Comparison of ENCODE assay signal across 22 cellular contexts in the genomic region with DNA sequence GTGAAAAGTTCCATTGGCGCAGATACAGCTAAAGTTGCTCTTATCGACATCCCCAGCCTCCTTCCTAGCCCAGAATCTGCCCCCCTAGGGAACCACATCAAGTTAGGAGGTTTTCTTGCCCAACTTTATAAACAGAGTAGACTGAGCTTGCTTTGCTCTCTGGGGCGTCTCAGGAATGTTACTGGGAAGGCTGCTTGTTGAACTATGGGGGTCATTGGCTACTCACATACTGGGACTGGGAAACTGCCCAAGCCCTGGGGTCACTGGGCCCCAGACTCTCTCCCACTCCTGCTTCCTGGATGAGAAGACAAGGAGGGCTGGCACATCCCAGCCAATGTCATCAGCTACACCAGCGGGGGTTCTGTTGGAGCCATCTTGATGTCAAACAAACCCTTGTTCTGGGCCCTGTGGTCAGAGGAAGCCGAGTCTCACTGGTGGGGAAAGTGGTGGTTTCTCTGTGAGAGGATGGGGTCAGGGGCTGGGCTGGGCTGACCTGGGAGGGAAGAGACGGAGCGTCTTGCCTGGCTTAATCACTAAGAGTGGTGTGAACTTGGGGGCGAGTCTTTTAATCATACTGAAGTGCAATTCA. TPM values are rescaled to one million over a fixed set of nuclear protein-coding genes. Genes with fewer than 3 reads are reported as not detected.
DNase-seq lines count a peak whose midpoint lies in the region; ATAC-seq and TF ChIP-seq lines count a peak whose summit lies in the region.
"Had no signal": no experiment of that assay in that cellular context is flagged by ENCODE, and none has a peak within 500 bp of the region (broad histone marks: within the 10 kb centered on the region; RNA-seq: fewer than 3 reads in every experiment).

No MANE protein-coding gene starts in this region.

- H2AK5ac ChIP-seq in neuronal stem cell (ENCODE audit: low read depth, low read length), result no peak overlapping the region

- no peak overlapping the region for H4K8ac ChIP-seq in neuronal stem cell (ENCODE audit: low read depth, low read length)

- H3K23ac ChIP-seq in neuronal stem cell (ENCODE audit: low read depth, low read length, poor library complexity), result no peak overlapping the region

- DNase-seq in Right ventricle myocardium inferior (ENCODE audit: missing footprints), result no peak
- no peak for DNase-seq in left ventricle myocardium inferior
- DNase-seq in right cardiac atrium, result peak; percentile 62 to 88 (median 75)
- no peak for DNase-seq in neuronal stem cell (ENCODE audit: low spot score)
- DNase-seq in aorta, result no peak
- DNase-seq in islet precursor cell, result no peak
- DNase-seq in NCI-H2196 (lab: John Stamatoyannopoulos, UW; ENCODE audit: unreplicated experiment), result no peak
- DNase-seq: ACHN; CD4-positive, alpha-beta T cell; DMS 273 treated with DMSO at 0.1 percent for 48 hours; DMS79 treated with DMSO at 0.1 percent for 48 hours; NCI-H1105; NCI-H345; NCI-H524 treated with DMSO at 0.1 percent for 48 hours; OCI-M1 had no signal

- no peak overlapping the region for H2BK120ac ChIP-seq in neuronal stem cell (ENCODE audit: low read depth, low read length)

- no peak overlapping the region for H2AFZ ChIP-seq in neuronal stem cell (ENCODE audit: low read length)

- no peak overlapping the region for H3K4ac ChIP-seq in neuronal stem cell (ENCODE audit: low read length)

- no peak overlapping the region for H3K9ac ChIP-seq in neuronal stem cell (ENCODE audit: low read depth, low read length, poor library complexity)
- H3K9ac ChIP-seq: BLaER1 had no signal

- H3K14ac ChIP-seq in neuronal stem cell (ENCODE audit: low read length), result no peak overlapping the region

- H3K4me2 ChIP-seq in neuronal stem cell (ENCODE audit: insufficient read depth, low read length, poor library complexity, severe bottlenecking), result no peak overlapping the region
- H3K4me2 ChIP-seq: BLaER1 had no signal

- peak overlapping the region; percentile 76 for H3K18ac ChIP-seq in neuronal stem cell (ENCODE audit: low read length)

- WGBS in right cardiac atrium, result 42% methylated on average over 8 of the region's 8 CpGs
- no CpG with 5 or more reads among the region's 8 CpGs for WGBS in neuronal stem cell (ENCODE audit: extremely low coverage in 2 of 2, insufficient read length in 2 of 2, insufficient replicate concordance in 1 of 2), 2 donors
- WGBS in aorta, 2 donors, result 54 to 64% methylated on average over 8 of the region's 8 CpGs

- H3K4me1 ChIP-seq in left ventricle myocardium inferior (no peaks in the 10 kb centered on the region), right cardiac atrium (ENCODE audit: control insufficient read depth, insufficient read depth, low read length) (no peaks in the 10 kb centered on the region), neuronal stem cell (ENCODE audit: control insufficient read depth in 2 of 2, insufficient read depth in 1 of 2, low read depth in 1 of 2, low read length in 2 of 2) (no peaks in the 10 kb centered on the region), aorta (ENCODE audit: control insufficient read depth in 1 of 2, insufficient read depth in 2 of 2, low read length in 2 of 2) (no peaks in the 10 kb centered on the region)
- H3K4me1 ChIP-seq: BLaER1 had no signal

- H4K91ac ChIP-seq in neuronal stem cell (ENCODE audit: low read depth, low read length, poor library complexity), result no peak overlapping the region

- H3K79me1 ChIP-seq in neuronal stem cell (ENCODE audit: low read depth, low read length), result peaks cover 2% of the 10 kb centered on the region

- H3K27ac ChIP-seq in left ventricle myocardium inferior (replicated peaks) (no peak overlapping the region), right cardiac atrium (ENCODE audit: low read length) (peak overlapping the region; percentile 8), neuronal stem cell (replicated peaks; ENCODE audit: low read length) (no peak overlapping the region), aorta (ENCODE audit: low read depth in 1 of 2, low read length in 2 of 2) (no peak overlapping the region)
- H3K27ac ChIP-seq: 22Rv1, BLaER1 had no signal

- ATAC-seq in Right ventricle myocardium inferior (peak; percentile 48), right cardiac atrium (peak; percentile 66 to 90), aorta (ENCODE audit: low FRiP score) (peak; percentile 21), SK-N-SH treated with all-trans-retinoic acid at 6 μM for 48 hours (no peak)
- ATAC-seq: GM12878, HCT116 had no signal

- H3K36me3 ChIP-seq in left ventricle myocardium inferior, result no peaks in the 10 kb centered on the region
- no peaks in the 10 kb centered on the region for H3K36me3 ChIP-seq in neuronal stem cell (replicated peaks in 1 of 2; ENCODE audit: control insufficient read depth in 2 of 2, insufficient read depth in 2 of 2, low read length in 2 of 2)
- no peaks in the 10 kb centered on the region for H3K36me3 ChIP-seq in aorta (ENCODE audit: control insufficient read depth in 1 of 2, insufficient read depth in 2 of 2, low read length in 1 of 2)
- H3K36me3 ChIP-seq: BLaER1 had no signal

- TF ChIP-seq CTCF in left ventricle myocardium inferior (IDR thresholded peaks at IDR 0.05; ENCODE audit: borderline replicate concordance), result no peak

- H2BK15ac ChIP-seq in neuronal stem cell (ENCODE audit: low read length), result no peak overlapping the region

- no peak overlapping the region for H2BK12ac ChIP-seq in neuronal stem cell (ENCODE audit: low read length)

- H3K9me3 ChIP-seq in left ventricle myocardium inferior (replicated peaks) (no peaks in the 10 kb centered on the region), right cardiac atrium (ENCODE audit: control insufficient read depth, low read length) (no peaks in the 10 kb centered on the region), neuronal stem cell (replicated peaks in 1 of 2; ENCODE audit: control insufficient read depth in 2 of 2, insufficient read depth in 1 of 2, low read depth in 1 of 2, low read length in 2 of 2) (no peaks in the 10 kb centered on the region), aorta (ENCODE audit: control insufficient read depth, low read length) (no peaks in the 10 kb centered on the region)
- H3K9me3 ChIP-seq: BLaER1 had no signal

- H2BK5ac ChIP-seq in neuronal stem cell (ENCODE audit: low read length), result peak overlapping the region; percentile 42

- H3K27me3 ChIP-seq in left ventricle myocardium inferior (ENCODE audit: low read depth), result peaks cover 56% of the 10 kb centered on the region
- no peaks in the 10 kb centered on the region for H3K27me3 ChIP-seq in right cardiac atrium (ENCODE audit: control insufficient read depth, insufficient read depth)
- no peaks in the 10 kb centered on the region for H3K27me3 ChIP-seq in neuronal stem cell (ENCODE audit: control insufficient read depth in 3 of 3, insufficient read depth in 3 of 3, low read depth in 1 of 3, low read length in 3 of 3)
- no peaks in the 10 kb centered on the region for H3K27me3 ChIP-seq in aorta (ENCODE audit: control insufficient read depth in 1 of 2, insufficient read depth in 2 of 2, low read length in 1 of 2)
- H3K27me3 ChIP-seq: BLaER1 had no signal

- H3K4me3 ChIP-seq in left ventricle myocardium inferior (no peak overlapping the region), right cardiac atrium (ENCODE audit: low read length) (no peak overlapping the region), neuronal stem cell (ENCODE audit: low read length in 2 of 2) (no peak overlapping the region), aorta (ENCODE audit: low read length in 2 of 2) (no peak overlapping the region)
- H3K4me3 ChIP-seq: BLaER1, GM12878 had no signal

- intact Hi-C loops in Right ventricle myocardium inferior (cut with DNase I), result no loop called here
- intact Hi-C loops in left ventricle myocardium inferior (cut with micrococcal nuclease), result no loop called here
- intact Hi-C loops in right cardiac atrium (cut with DNase I), result no loop called here
- intact Hi-C loops in aorta (cut with DNase I), result no loop called here

TF ChIP-seq in SK-N-SH treated with all-trans-retinoic acid at 6 μM for 48 hours, 23 proteins besides CTCF, POLR2A, EP300 and RAD21:
- TF ChIP-seq ARNTL (CRISPR knock-in tag; IDR thresholded peaks at IDR 0.05; ENCODE audit: borderline replicate concordance, low read depth) (no peak), BACH2 (CRISPR knock-in tag; IDR thresholded peaks at IDR 0.05; ENCODE audit: borderline replicate concordance) (no peak)

RNA-seq across cellular contexts. Expression of gene BPIFB4, which starts 26.0 kb away (rescaled TPM):
- total RNA-seq in Right ventricle myocardium inferior (not detected), left ventricle myocardium inferior (not detected), right cardiac atrium (under 1 TPM in 2 of 4 donors, not detected in 2; 0.62 to 0.69 TPM), aorta (not detected)
- polyA plus RNA-seq in right cardiac atrium (not detected), aorta (not detected)
- polyA plus RNA-seq in neuronal stem cell (2013, experiment 1 of 2), result not detected
- polyA plus RNA-seq in neuronal stem cell (2013, experiment 2 of 2), result not detected
- total RNA-seq: CD4-positive, alpha-beta T cell; GM12878; H1 had no signal
- polyA plus RNA-seq: H1, IgD-negative memory B cell had no signal

RNA-seq across cellular contexts. Expression of gene BPIFB3, which starts 51.7 kb away (rescaled TPM):
- total RNA-seq in Right ventricle myocardium inferior, result not detected
- not detected for total RNA-seq in left ventricle myocardium inferior
- not detected for total RNA-seq in right cardiac atrium
- polyA plus RNA-seq in right cardiac atrium, result not detected
- polyA plus RNA-seq in neuronal stem cell (2013, experiment 1 of 2), result not detected
- polyA plus RNA-seq in neuronal stem cell (2013, experiment 2 of 2), result not detected
- not detected for total RNA-seq in aorta
- not detected for polyA plus RNA-seq in aorta
- total RNA-seq: CD4-positive, alpha-beta T cell; GM12878; H1 had no signal
- polyA plus RNA-seq: GM12878, H1, IgD-negative memory B cell had no signal

Comparison
In these comparisons a context has a peak if more than half of its experiments do, and no peak if none do; other contexts are left out.
1. DNase-seq: peak in right cardiac atrium (3 of 3); none in Right ventricle myocardium inferior (single experiment), left ventricle myocardium inferior (single experiment), neuronal stem cell (single experiment), aorta (0 of 2), islet precursor cell (single experiment) and NCI-H2196 (single experiment).